Comparison of ENCODE assay signal across 11 cellular contexts in genomic region chr6:44921787-44922186, GRCh38.
DNase-seq lines count a peak whose midpoint lies in the region; ATAC-seq and TF ChIP-seq lines count a peak whose summit lies in the region.
"Had no signal": no experiment of that assay in that cellular context is flagged by ENCODE, and none has a peak within 500 bp of the region (broad histone marks: within the 10 kb centered on the region; RNA-seq: fewer than 3 reads in every experiment).

No MANE protein-coding gene starts in this region.

- intact Hi-C loops in CD8-positive, alpha-beta T cell (cut with DNase I, micrococcal nuclease) = loop anchor here in 1 of 2 experiments (5.0 kb wide), 1 partner anchor 86 kb away; no protein-coding TSS in a partner anchor

- H3K4me3 Mint-ChIP-seq in CD8-positive, alpha-beta T cell = peak overlapping the region; percentile 63
- H3K4me3 Mint-ChIP-seq in WTC11 = no peak overlapping the region

- peaks cover 55% of the 10 kb centered on the region for H3K4me1 Mint-ChIP-seq in CD8-positive, alpha-beta T cell (ENCODE audit: low read depth)
- 0 out of 2 replicates have a peak, but pooled peaks cover 7% of the 10 kb centered on the region for H3K4me1 Mint-ChIP-seq in WTC11

- H3K27ac Mint-ChIP-seq in CD8-positive, alpha-beta T cell = peak overlapping the region; percentile 80
- peak overlapping the region; percentile 61; the same call in 1 of the 2 replicates for H3K27ac Mint-ChIP-seq in WTC11

- no peak for TF ChIP-seq EP300 in Ishikawa (IDR thresholded peaks at IDR 0.05; ENCODE audit: borderline replicate concordance)

- no peak overlapping the region for H3K27ac ChIP-seq in CD8-positive, alpha-beta T cell (ENCODE audit: low read depth, low read length)
- H3K27ac ChIP-seq: BLaER1 treated with 17β-estradiol and CSF1 and Interleukin-3, amounts not matched to agents 10 nM and 100 nM had no signal

- CTCF ChIA-PET in CD8-positive, alpha-beta T cell (lab: Charles Lee) = no interaction called here
- CTCF ChIA-PET in WTC11 (lab: Charles Lee) = interaction anchor here (1.5 kb wide), 1 partner anchor 143 kb away, joined by 3 read pairs; no protein-coding TSS in a partner anchor

- POLR2A ChIA-PET in CD8-positive, alpha-beta T cell (lab: Charles Lee) = no interaction called here
- POLR2A ChIA-PET in WTC11 (lab: Charles Lee) = no interaction called here

- no peak for TF ChIP-seq CTCF in CD8-positive, alpha-beta T cell (IDR thresholded peaks at IDR 0.05)
- no peak for TF ChIP-seq CTCF in WTC11 (IDR thresholded peaks at IDR 0.05)

- H3K4me3 ChIP-seq in CD8-positive, alpha-beta T cell (ENCODE audit: low read depth, low read length) = peak overlapping the region; percentile 4
- H3K4me3 ChIP-seq: BLaER1 treated with 17β-estradiol and CSF1 and Interleukin-3, amounts not matched to agents 10 nM and 100 nM had no signal

- no peaks in the 10 kb centered on the region for H3K36me3 ChIP-seq in CD8-positive, alpha-beta T cell (ENCODE audit: insufficient read depth, low read length)
- H3K36me3 ChIP-seq: BLaER1 treated with 17β-estradiol and CSF1 and Interleukin-3, amounts not matched to agents 10 nM and 100 nM had no signal

- peaks cover 5% of the 10 kb centered on the region for H3K36me3 Mint-ChIP-seq in CD8-positive, alpha-beta T cell
- H3K36me3 Mint-ChIP-seq in WTC11 = no peaks in the 10 kb centered on the region

- H3K9me3 Mint-ChIP-seq in CD8-positive, alpha-beta T cell = no peaks in the 10 kb centered on the region
- H3K9me3 Mint-ChIP-seq in WTC11 = no peaks in the 10 kb centered on the region

- no peaks in the 10 kb centered on the region for H3K27me3 ChIP-seq in CD8-positive, alpha-beta T cell (ENCODE audit: insufficient read depth, low read length)
- H3K27me3 ChIP-seq: BLaER1 treated with 17β-estradiol and CSF1 and Interleukin-3, amounts not matched to agents 10 nM and 100 nM had no signal

- in situ Hi-C loops in KBM-7 (cut with MboI; ENCODE audit: low pct_unique_long_range_greater_than_20kb, low sequenced_read_pairs) = no loop called here

- no peaks in the 10 kb centered on the region for H3K27me3 Mint-ChIP-seq in CD8-positive, alpha-beta T cell (ENCODE audit: low read depth)
- H3K27me3 Mint-ChIP-seq in WTC11 (ENCODE audit: low read depth) = no peaks in the 10 kb centered on the region

- no peak for DNase-seq in CD8-positive, alpha-beta T cell
- DNase-seq in WTC11 (ENCODE audit: low spot score) (no peak), islet precursor cell (peak; percentile 50), NCI-H187 treated with DMSO at 0.1 percent for 48 hours (lab: John Stamatoyannopoulos, UW) (no peak), NCI-H1092 treated with DMSO at 0.1 percent for 48 hours (lab: John Stamatoyannopoulos, UW) (no peak), middle frontal gyrus (ENCODE audit: extremely low spot score, low spot score) (no peak), KBM-7 (no peak)
- DNase-seq: NCI-H146, T-helper 9 cell had no signal

- H3K4me1 ChIP-seq in CD8-positive, alpha-beta T cell (ENCODE audit: insufficient read depth, low read length) = peaks cover 53% of the 10 kb centered on the region

- ATAC-seq in CD8-positive, alpha-beta T cell = no peak
- peak; percentile 24; the same call in 1 of the 2 replicates for ATAC-seq in WTC11

- 0 out of 2 replicates have a peak, but pooled peaks have one; percentile 11 for TF ChIP-seq RAD21 in Ishikawa (IDR thresholded peaks at IDR 0.05; ENCODE audit: low read depth)

- H3K9me3 ChIP-seq in CD8-positive, alpha-beta T cell (ENCODE audit: low read length) = no peaks in the 10 kb centered on the region
- H3K9me3 ChIP-seq: BLaER1 treated with 17β-estradiol and CSF1 and Interleukin-3, amounts not matched to agents 10 nM and 100 nM had no signal

TF ChIP-seq in Ishikawa, 13 proteins besides CTCF, POLR2A, EP300 and RAD21:
- TF ChIP-seq MAX (IDR thresholded peaks at IDR 0.05) (no peak), TEAD4 (IDR thresholded peaks at IDR 0.05) (no peak), USF1 (IDR thresholded peaks at IDR 0.05) (no peak), YY1 (IDR thresholded peaks at IDR 0.05; ENCODE audit: low read depth) (no peak)

TF ChIP-seq in WTC11, 78 proteins besides CTCF, POLR2A, EP300 and RAD21:
- TF ChIP-seq USF1 (CRISPR knock-in tag; IDR thresholded peaks at IDR 0.05) (no peak), ARID4B (CRISPR knock-in tag; IDR thresholded peaks at IDR 0.05; ENCODE audit: borderline replicate concordance) (no peak), SP1 (CRISPR knock-in tag; conservative IDR thresholded peaks at IDR 0.05) (no peak)
